In genomic region chr1:223716302-223716862, GRCh38 we compare ENCODE assay signal across 8 cellular contexts. TPM values are rescaled to one million over a fixed set of nuclear protein-coding genes. Genes with fewer than 3 reads are reported as not detected.
DNase-seq lines count a peak whose midpoint lies in the region; ATAC-seq, FAIRE-seq and TF ChIP-seq lines count a peak whose summit lies in the region.

No MANE protein-coding gene starts in this region.

- no peak for TF ChIP-seq CTCF in HFFc6 (IDR thresholded peaks at IDR 0.05)
- TF ChIP-seq CTCF in Panc1 (IDR thresholded peaks at IDR 0.05) = no peak
- no peak for TF ChIP-seq CTCF in K562 (IDR thresholded peaks at IDR 0.05 in 2 of 3, conservative IDR thresholded peaks at IDR 0.05 in 1 of 3; ENCODE audit: insufficient read depth in 2 of 3, low read depth in 1 of 3, low read length in 3 of 3)
- no peak for TF ChIP-seq CTCF in GM13976 (IDR thresholded peaks at IDR 0.05; ENCODE audit: borderline replicate concordance, control extremely low read depth, extremely low read depth, insufficient read depth, missing control alignments)
- no peak for TF ChIP-seq CTCF in pancreas (IDR thresholded peaks at IDR 0.05)
- no peak for TF ChIP-seq CTCF in body of pancreas (IDR thresholded peaks at IDR 0.05)

- no peaks in the 10 kb centered on the region for H3K27me3 ChIP-seq in Panc1 (ENCODE audit: control insufficient read depth, insufficient read depth, low read length)
- no peaks in the 10 kb centered on the region for H3K27me3 ChIP-seq in K562 (ENCODE audit: control insufficient read depth in 2 of 2, insufficient read depth in 2 of 2, low read length in 2 of 2)
- no peaks in the 10 kb centered on the region for H3K27me3 ChIP-seq in rectal smooth muscle tissue (ENCODE audit: control insufficient read depth, insufficient read depth, low read length)
- no peaks in the 10 kb centered on the region for H3K27me3 ChIP-seq in pancreas
- no peaks in the 10 kb centered on the region for H3K27me3 ChIP-seq in body of pancreas

- POLR2A ChIA-PET in Panc1 (lab: Charles Lee) = no interaction called here
- POLR2A ChIA-PET in K562 (lab: Yijun Ruan, JAX) = interaction anchor here (0.5 to 3.1 kb wide), 7 partner anchors 8 to 414 kb away, joined by 3 to 10 read pairs (median 5); no protein-coding TSS in a partner anchor

- in situ Hi-C loops in Panc1 (cut with HindIII; ENCODE audit: low pct_unique_long_range_greater_than_20kb, low sequenced_read_pairs) (no loop called here), K562 (cut with MboI) (loop anchor here (25.0 kb wide), 1 partner anchor 196 kb away; no protein-coding TSS in a partner anchor), GM13976 (cut with MboI; ENCODE audit: low sequenced_read_pairs, unreplicated experiment) (no loop called here)

- 0 out of 2 replicates have a peak overlapping the region, but pooled peaks have one; percentile 0 for H3K4me2 ChIP-seq in K562 (ENCODE audit: insufficient read depth, low read length)

- H3K36me3 ChIP-seq in Panc1 (ENCODE audit: control insufficient read depth, insufficient read depth, low read length) (peaks cover 14% of the 10 kb centered on the region), K562 (ENCODE audit: control insufficient read depth, insufficient read depth, low read length) (peaks cover 54% of the 10 kb centered on the region), rectal smooth muscle tissue (ENCODE audit: control insufficient read depth, insufficient read depth, low read length) (no peaks in the 10 kb centered on the region), pancreas (peaks cover 0 to 5% (median 0%) of the 10 kb centered on the region in 3 donors), body of pancreas (replicated peaks in 1 of 2; ENCODE audit: insufficient read depth in 1 of 2, low read depth in 2 of 2) (no peaks in the 10 kb centered on the region)

- peak overlapping the region in 1 of 2 experiments; percentile 93; a peak in 1 of 4 replicates for H3K4me3 ChIP-seq in Panc1 (ENCODE audit: low read depth in 2 of 2, low read length in 2 of 2)
- no peak overlapping the region for H3K4me3 ChIP-seq in K562
- no peak overlapping the region for H3K4me3 ChIP-seq in rectal smooth muscle tissue (ENCODE audit: low read length)
- no peak overlapping the region for H3K4me3 ChIP-seq in pancreas
- no peak overlapping the region for H3K4me3 ChIP-seq in body of pancreas

- H3K27ac ChIP-seq in Panc1 (ENCODE audit: low read length) (peak overlapping the region; percentile 96; the same call in 1 of the 2 replicates), K562 (ENCODE audit: extremely low read depth, low read depth, low read length) (no peak overlapping the region), rectal smooth muscle tissue (ENCODE audit: low read depth, low read length) (no peak overlapping the region), pancreas (no peak overlapping the region), body of pancreas (no peak overlapping the region)

- H3K9me3 Mint-ChIP-seq in HFFc6 = no peaks in the 10 kb centered on the region

- no peak for TF ChIP-seq EP300 in K562 (IDR thresholded peaks at IDR 0.05; ENCODE audit: low read length)

- no peak for DNase-seq in GM18507 (ENCODE audit: extremely low spot score, insufficient read length, low read depth)
- DNase-seq in HFFc6 = no peak
- DNase-seq in Panc1 (ENCODE audit: low read depth, low spot score) = no peak
- no peak for DNase-seq in K562 (ENCODE audit: extremely low read depth in 1 of 4, low spot score in 3 of 4)
- DNase-seq in GM13976 (ENCODE audit: low spot score) = no peak
- DNase-seq in pancreas = no peak
- DNase-seq in body of pancreas = no peak

- CTCF ChIA-PET in Panc1 (lab: Charles Lee) = no interaction called here
- CTCF ChIA-PET in K562 (lab: Yijun Ruan, JAX; ENCODE audit: low intra/inter-chr PET ratio) = no interaction called here

- 78% methylated on average over 7 of the region's 7 CpGs for WGBS in K562 (ENCODE audit: insufficient coverage, low coverage, missing lambda C conversion rate)
- WGBS in pancreas, 2 donors = 85 to 91% methylated on average over 7 of the region's 7 CpGs
- 79 to 91% methylated on average over 7 of the region's 7 CpGs for WGBS in body of pancreas, 2 donors

- H3K9me3 ChIP-seq in Panc1 (ENCODE audit: control insufficient read depth, insufficient read depth, low read depth, low read length) (no peaks in the 10 kb centered on the region), K562 (replicated peaks; ENCODE audit: control insufficient read depth, insufficient read depth, low read depth, low read length) (no peaks in the 10 kb centered on the region), pancreas (no peaks in the 10 kb centered on the region), body of pancreas (no peaks in the 10 kb centered on the region)

- no peak for ATAC-seq in Panc1
- ATAC-seq in K562 = no peak
- ATAC-seq in pancreas = no peak
- no peak for ATAC-seq in body of pancreas

- peaks cover 46% of the 10 kb centered on the region for H3K79me2 ChIP-seq in K562 (ENCODE audit: control insufficient read depth, insufficient read depth, low read length)

- H3K36me3 Mint-ChIP-seq in HFFc6 (ENCODE audit: low read depth) = peaks cover 59% of the 10 kb centered on the region

- H3K9ac ChIP-seq in K562 (ENCODE audit: insufficient read depth in 1 of 2, low read depth in 2 of 2, low read length in 2 of 2) (peak overlapping the region in 1 of 2 experiments; percentile 79; a peak in 2 of 4 replicates), rectal smooth muscle tissue (ENCODE audit: low read length) (peak overlapping the region; percentile 3)

- intact Hi-C loops in Panc1 (cut with micrococcal nuclease; ENCODE audit: unreplicated experiment) = no loop called here
- intact Hi-C loops in K562 (cut with micrococcal nuclease) = no loop called here
- intact Hi-C loops in pancreas (cut with DNase I) = no loop called here
- intact Hi-C loops in body of pancreas (cut with DNase I) = loop anchor here (5.0 kb wide), 1 partner anchor 36 kb away; no protein-coding TSS in a partner anchor

- FAIRE-seq in GM18507 (lab: Jason Lieb, UNC) (peak; percentile 72), K562 (lab: Jason Lieb, UNC) (no peak), pancreas (lab: Jason Lieb, UNC) (no peak)

- no peak for TF ChIP-seq RAD21 in K562 (CRISPR knock-in tag; conservative IDR thresholded peaks at IDR 0.05 in 1 of 2, IDR thresholded peaks at IDR 0.05 in 1 of 2)

- no peaks in the 10 kb centered on the region for H3K9me1 ChIP-seq in K562 (ENCODE audit: control insufficient read depth, insufficient read depth, low read length)

- no peaks in the 10 kb centered on the region for H4K20me1 ChIP-seq in K562 (replicated peaks; ENCODE audit: control insufficient read depth, insufficient read depth, low read length)

- BruUV-seq in Panc1 (replicated peaks; lab: Mats Ljungman, UMichigan) (no TSS peak), K562 (replicated peaks; lab: Mats Ljungman, UMichigan) (no TSS peak)

- H3K27ac Mint-ChIP-seq in HFFc6 = peak overlapping the region; percentile 95

- peak overlapping the region; percentile 88 for H3K4me3 Mint-ChIP-seq in HFFc6

- no peak for TF ChIP-seq POLR2A in K562 (conservative IDR thresholded peaks at IDR 0.05)
- TF ChIP-seq POLR2A in body of pancreas (IDR thresholded peaks at IDR 0.05) = no peak

- no peak overlapping the region for H2AFZ ChIP-seq in K562 (ENCODE audit: low read depth, low read length)

- peaks cover 8% of the 10 kb centered on the region for H3K27me3 Mint-ChIP-seq in HFFc6 (ENCODE audit: insufficient read depth)

- H3K4me1 Mint-ChIP-seq in HFFc6 (ENCODE audit: low read depth) = peaks cover 84% of the 10 kb centered on the region

- H3K4me1 ChIP-seq in Panc1 (ENCODE audit: control insufficient read depth, insufficient read depth, low read length) (peaks cover 49% of the 10 kb centered on the region), K562 (replicated peaks in 1 of 2; ENCODE audit: control insufficient read depth in 2 of 2, insufficient read depth in 2 of 2, low read length in 2 of 2) (peaks cover 34 to 35% of the 10 kb centered on the region in 2 experiments; a peak in 4 of 5 replicates), rectal smooth muscle tissue (ENCODE audit: control insufficient read depth, insufficient read depth, low read length) (peaks cover 14% of the 10 kb centered on the region), pancreas (peaks cover 7 to 39% (median 11%) of the 10 kb centered on the region in 3 donors), body of pancreas (peaks cover 46% of the 10 kb centered on the region)

RNA-seq across cellular contexts. Expression of gene CAPN2, which starts 4.0 kb away (rescaled TPM):
- total RNA-seq in HFFc6 (2021; fragmentation: NEBNext Ultra II Directional; extraction: Animal tissue kit (Norgen Biotek cat#: 25700)) = 100 to 1,000 TPM; 380 to 424 (median 413) TPM
- total RNA-seq in Panc1 (2021; ENCODE audit: unreplicated experiment) = 171 TPM
- polyA plus RNA-seq in Panc1 (2012; ENCODE audit: insufficient read length) = 189 TPM
- 180 and 218 TPM in 2 replicates for total RNA-seq in K562 (2011; cell fraction: chromatin; rRNA removed; ENCODE audit: low replicate concordance)
- total RNA-seq in K562 (2011; cell fraction: nucleolus; rRNA removed) = 119 and 120 TPM in 2 replicates
- total RNA-seq in K562 (2011; cell fraction: nucleoplasm; rRNA removed) = 132 and 165 TPM in 2 replicates
- 116 and 157 TPM in 2 replicates for total RNA-seq in K562 (2014; rRNA removed)
- total RNA-seq in K562 (2014; rRNA removed; fragmentation: Illumina TruSeq; extraction: Trizol) = 80.4 and 84.2 TPM in 2 replicates
- total RNA-seq in K562 (2015; rRNA removed; fragmentation: Illumina TruSeq; extraction: Trizol) = 86.8 and 87.7 TPM in 2 replicates
- 94.8 and 101 TPM in 2 replicates for total RNA-seq in K562 (2021)
- polyA plus RNA-seq in K562 (2011; rRNA removed) = 113 and 120 TPM in 2 replicates
- polyA plus RNA-seq in K562 (2011; cell fraction: cytosol; rRNA removed) = 55.7 and 58.0 TPM in 2 replicates
- polyA plus RNA-seq in K562 (2011; cell fraction: nucleus; rRNA removed) = 254 and 312 TPM in 2 replicates
- polyA plus RNA-seq in K562 (2012) = 81.1 and 119 TPM in 2 replicates
- polyA plus RNA-seq in K562 (2014; fragmentation: Illumina TruSeq; extraction: Trizol) = 92.6 and 102 TPM in 2 replicates
- 10 to 100 TPM; 24.6 to 28.5 TPM for polyA plus RNA-seq in K562 (2014; fragmentation: Nextera tagmentation; extraction: Ambion mirVana)
- polyA plus RNA-seq in K562 (2014; rRNA removed) = 106 and 124 TPM in 2 replicates
- 114 and 116 TPM in 2 replicates for polyA minus RNA-seq in K562 (2011; rRNA and poly(A)+ RNA removed)
- polyA minus RNA-seq in K562 (2011; cell fraction: cytosol; rRNA and poly(A)+ RNA removed) = 68.3 and 82.5 TPM in 2 replicates
- 63.0 and 87.3 TPM in 2 replicates for polyA minus RNA-seq in K562 (2011; cell fraction: nucleus; rRNA and poly(A)+ RNA removed)
- total RNA-seq in pancreas = 10 to 100 TPM; 48.2 to 90.0 (median 54.6) TPM
- 10 to 100 TPM; 55.8 to 59.0 TPM for polyA plus RNA-seq in pancreas
- 10 to 100 TPM; 85.7 to 90.0 TPM for total RNA-seq in body of pancreas

RNA-seq across cellular contexts. Expression of gene CAPN8, which starts 50.9 kb away (rescaled TPM):
- total RNA-seq in HFFc6 (2021; fragmentation: NEBNext Ultra II Directional; extraction: Animal tissue kit (Norgen Biotek cat#: 25700)) = not detected
- total RNA-seq in Panc1 (2021; ENCODE audit: unreplicated experiment) (0.28 TPM), K562 (2014; rRNA removed) (not detected in 2 replicates), K562 (2014; rRNA removed; fragmentation: Illumina TruSeq; extraction: Trizol) (not detected in 2 replicates), K562 (2015; rRNA removed; fragmentation: Illumina TruSeq; extraction: Trizol) (not detected in 2 replicates), K562 (2021) (not detected in 2 replicates), pancreas (10 to 100 TPM in 1 of 6 donors, 1 to 10 TPM in 4, under 1 TPM in 1; 0.67 to 12.5 (median 1.4) TPM), body of pancreas (10 to 100 TPM in 1 of 2 donors, not detected in 1; 43.1 TPM)
- polyA plus RNA-seq in Panc1 (2012; ENCODE audit: insufficient read length) = 0.22 TPM
- total RNA-seq in K562 (2011; cell fraction: chromatin; rRNA removed; ENCODE audit: low replicate concordance) = not detected in 2 replicates
- total RNA-seq in K562 (2011; cell fraction: nucleolus; rRNA removed) = not detected in 2 replicates
- total RNA-seq in K562 (2011; cell fraction: nucleoplasm; rRNA removed) = not detected in 2 replicates
- polyA plus RNA-seq in K562 (2011; rRNA removed) (0.06 TPM in 1 of 2 replicates, not detected in the other), K562 (2014; fragmentation: Illumina TruSeq; extraction: Trizol) (not detected in 2 replicates), K562 (2014; fragmentation: Nextera tagmentation; extraction: Ambion mirVana) (not detected), K562 (2014; rRNA removed) (not detected in 2 replicates), pancreas (1 to 10 TPM; 2.2 to 3.6 TPM)
- polyA plus RNA-seq in K562 (2011; cell fraction: cytosol; rRNA removed) = not detected in 2 replicates
- polyA plus RNA-seq in K562 (2011; cell fraction: nucleus; rRNA removed) = not detected in 2 replicates
- not detected in 2 replicates for polyA plus RNA-seq in K562 (2012)
- polyA minus RNA-seq in K562 (2011; rRNA and poly(A)+ RNA removed) = not detected in 2 replicates
- not detected in 2 replicates for polyA minus RNA-seq in K562 (2011; cell fraction: cytosol; rRNA and poly(A)+ RNA removed)
- polyA minus RNA-seq in K562 (2011; cell fraction: nucleus; rRNA and poly(A)+ RNA removed) = not detected in 2 replicates
